ENCODE assay signal across 15 cellular contexts in genomic region chr1:200889571-200889970, GRCh38. TPM values are rescaled to one million over a fixed set of nuclear protein-coding genes. Genes with fewer than 3 reads are reported as not detected.
DNase-seq lines count a peak whose midpoint lies in the region; ATAC-seq lines count a peak whose summit lies in the region.
"Had no signal": no experiment of that assay in that cellular context is flagged by ENCODE, and none has a peak within 500 bp of the region (broad histone marks: within the 10 kb centered on the region; RNA-seq: fewer than 3 reads in every experiment).

No MANE protein-coding gene starts in this region.

- peaks cover 59% of the 10 kb centered on the region for H3K4me1 Mint-ChIP-seq in activated T-cell treated with anti-CD3 and anti-CD28 coated beads, Interleukin-2, amount 50 U/mL, for 24 hours (ENCODE audit: low read depth)
- H3K4me1 Mint-ChIP-seq in IgD-negative memory B cell = peaks cover 41 to 47% (median 44%) of the 10 kb centered on the region in 3 donors
- peaks cover 26% of the 10 kb centered on the region for H3K4me1 Mint-ChIP-seq in activated T-helper 17 cell treated with anti-CD3 and anti-CD28 coated beads, Interleukin-2, amount 50 U/mL, for 72 hours

- H3K27me3 Mint-ChIP-seq in activated T-cell treated with anti-CD3 and anti-CD28 coated beads, Interleukin-2, amount 50 U/mL, for 24 hours = peaks cover 43% of the 10 kb centered on the region
- peaks cover 7% of the 10 kb centered on the region for H3K27me3 Mint-ChIP-seq in IgD-negative memory B cell
- peaks cover 11% of the 10 kb centered on the region for H3K27me3 Mint-ChIP-seq in activated T-helper 17 cell treated with anti-CD3 and anti-CD28 coated beads, Interleukin-2, amount 50 U/mL, for 72 hours

- H3K4me3 Mint-ChIP-seq in activated T-cell treated with anti-CD3 and anti-CD28 coated beads, Interleukin-2, amount 50 U/mL, for 24 hours = no peak overlapping the region
- H3K4me3 Mint-ChIP-seq in IgD-negative memory B cell = peak overlapping the region in 3 of 4 donors; percentile 74 to 79 (median 76)
- peak overlapping the region; percentile 43 for H3K4me3 Mint-ChIP-seq in activated T-helper 17 cell treated with anti-CD3 and anti-CD28 coated beads, Interleukin-2, amount 50 U/mL, for 72 hours

- no peaks in the 10 kb centered on the region for H3K36me3 Mint-ChIP-seq in activated T-cell treated with anti-CD3 and anti-CD28 coated beads, Interleukin-2, amount 50 U/mL, for 24 hours (ENCODE audit: low read depth)
- peaks cover 2% of the 10 kb centered on the region for H3K36me3 Mint-ChIP-seq in IgD-negative memory B cell
- H3K36me3 Mint-ChIP-seq in activated T-helper 17 cell treated with anti-CD3 and anti-CD28 coated beads, Interleukin-2, amount 50 U/mL, for 72 hours (ENCODE audit: low read depth) = no peaks in the 10 kb centered on the region

- peak overlapping the region; percentile 41 for H3K27ac Mint-ChIP-seq in activated T-cell treated with anti-CD3 and anti-CD28 coated beads, Interleukin-2, amount 50 U/mL, for 24 hours
- H3K27ac Mint-ChIP-seq in IgD-negative memory B cell = peak overlapping the region; percentile 41 to 88 (median 54)
- H3K27ac Mint-ChIP-seq in activated T-helper 17 cell treated with anti-CD3 and anti-CD28 coated beads, Interleukin-2, amount 50 U/mL, for 72 hours = peak overlapping the region; percentile 5

- no peak for DNase-seq in activated T-cell treated with anti-CD3 and anti-CD28 coated beads, Interleukin-2, amount 50 U/mL, for 24 hours
- DNase-seq in activated T-cell treated with anti-CD3 and anti-CD28 coated beads, Interleukin-2, amount 50 U/mL, for 1 hour = no peak
- DNase-seq in renal cortical epithelial cell (ENCODE audit: low read depth) (peak; percentile 39), NCI-H2227 treated with DMSO at 0.1 percent for 48 hours (lab: John Stamatoyannopoulos, UW) (no peak)
- DNase-seq: caudate nucleus, heart right ventricle, left ventricle myocardium inferior, NCI-H1436, NCI-H524 treated with DMSO at 0.1 percent for 48 hours had no signal

- H3K9me3 Mint-ChIP-seq in activated T-cell treated with anti-CD3 and anti-CD28 coated beads, Interleukin-2, amount 50 U/mL, for 24 hours = no peaks in the 10 kb centered on the region
- H3K9me3 Mint-ChIP-seq in IgD-negative memory B cell = no peaks in the 10 kb centered on the region
- H3K9me3 Mint-ChIP-seq in activated T-helper 17 cell treated with anti-CD3 and anti-CD28 coated beads, Interleukin-2, amount 50 U/mL, for 72 hours = no peaks in the 10 kb centered on the region

- peak; percentile 83 for ATAC-seq in activated T-helper 17 cell treated with anti-CD3 and anti-CD28 coated beads, Interleukin-2, amount 50 U/mL, for 72 hours (replicated peaks)
- ATAC-seq in HG03439 (IDR thresholded peaks at IDR 0.05; ENCODE audit: unreplicated experiment) (no peak), GM21576 (IDR thresholded peaks at IDR 0.05; ENCODE audit: unreplicated experiment) (no peak)
- ATAC-seq: HCT116, heart right ventricle had no signal

RNA-seq across cellular contexts. Expression of gene INAVA, which starts 5.1 kb away (rescaled TPM):
- not detected for polyA plus RNA-seq in IgD-negative memory B cell
- total RNA-seq in activated T-helper 17 cell treated with anti-CD3 and anti-CD28 coated beads, Interleukin-2, amount 50 U/mL, for 72 hours = under 1 TPM; 0.13 to 0.19 TPM
- 28.1 and 58.5 TPM in 2 replicates for total RNA-seq in renal cortical epithelial cell

RNA-seq across cellular contexts. Expression of gene GPR25, which starts 16.8 kb away (rescaled TPM):
- polyA plus RNA-seq in IgD-negative memory B cell = 41.1 TPM
- 1 to 10 TPM in 1 of 2 donors, not detected in 1; 1.8 TPM for total RNA-seq in activated T-helper 17 cell treated with anti-CD3 and anti-CD28 coated beads, Interleukin-2, amount 50 U/mL, for 72 hours
- 0.10 TPM in 1 of 2 replicates, not detected in the other for total RNA-seq in renal cortical epithelial cell
- total RNA-seq: Daoy, heart right ventricle, left ventricle myocardium inferior had no signal
- polyA plus RNA-seq: heart right ventricle had no signal

Comparison
In these comparisons a context has a peak if more than half of its experiments do, and no peak if none do; other contexts are left out.
1. RNA of gene INAVA, which starts 5.1 kb away (total RNA-seq): 28.1 to 58.5 TPM in renal cortical epithelial cell; 0.13 to 0.19 TPM in activated T-helper 17 cell treated with anti-CD3 and anti-CD28 coated beads, Interleukin-2, amount 50 U/mL, for 72 hours; every median in the first group is over 10 times any median in the second.
2. Peak in every context shown above with its lines, with median percentiles within 50 percentile points of each other: H3K27ac Mint-ChIP-seq.